8 cellular contexts compared by ENCODE assay signal in the genomic region with DNA sequence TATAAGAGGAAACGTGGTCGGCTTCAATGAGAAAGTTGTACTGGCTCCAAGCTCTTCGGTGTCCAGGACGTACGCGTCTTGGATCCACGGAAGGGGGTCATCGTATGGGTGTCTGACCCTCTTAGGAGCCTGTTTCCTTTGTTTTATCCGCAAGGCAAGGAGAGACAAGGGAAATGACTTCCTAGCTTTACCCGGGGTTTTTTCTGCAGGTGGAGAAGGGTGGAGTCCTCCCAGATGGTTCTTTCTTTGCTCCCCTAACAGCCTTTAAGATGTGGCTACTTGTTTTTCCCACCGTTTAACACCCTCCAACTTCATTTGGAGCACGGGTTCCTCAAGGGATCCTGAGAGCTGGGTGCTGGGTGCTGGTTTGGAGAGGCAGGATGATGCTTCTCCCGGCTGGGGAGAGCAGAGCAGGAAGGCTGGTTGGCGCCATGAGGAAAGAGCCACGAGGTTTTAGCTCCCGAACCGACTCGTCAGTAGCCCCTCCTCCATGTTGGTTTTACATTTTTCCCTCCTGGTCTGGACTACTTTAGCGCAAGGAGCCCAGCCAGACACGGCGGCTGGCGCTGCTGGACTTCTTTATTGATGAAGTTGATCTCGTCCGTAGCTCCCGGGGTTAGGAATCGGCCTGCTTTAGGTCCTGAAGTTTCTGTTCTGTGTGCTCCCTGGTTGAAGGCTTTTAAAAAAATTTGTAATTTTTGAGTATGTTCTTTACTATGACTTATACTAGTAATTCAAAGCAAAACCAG. TPM values are rescaled to one million over a fixed set of nuclear protein-coding genes. Genes with fewer than 3 reads are reported as not detected.
A peak's percentile ranks its signal among the peaks of the same experiment; 100 is the strongest.
DNase-seq lines count a peak whose midpoint lies in the region; ATAC-seq, FAIRE-seq and TF ChIP-seq lines count a peak whose summit lies in the region.

No MANE protein-coding gene starts in this region.

- H3K4me3 Mint-ChIP-seq in CD14-positive monocyte (peak overlapping the region; percentile 97), naive B cell (peak overlapping the region; percentile 89 to 98 (median 94))
- peak overlapping the region; percentile 91 for H3K4me3 Mint-ChIP-seq in activated CD8-positive, alpha-beta memory T cell treated with anti-CD3 and anti-CD28 coated beads, Interleukin-2, amount 10 ng/mL, durations not matched to agents 7 days and 5 days

- no peak for TF ChIP-seq CTCF in CD14-positive monocyte (IDR thresholded peaks at IDR 0.05)

- CTCF ChIA-PET in activated CD8-positive, alpha-beta memory T cell treated with anti-CD3 and anti-CD28 coated beads, Interleukin-2, amount 10 ng/mL, durations not matched to agents 7 days and 5 days (lab: Charles Lee) = interaction anchor here (1.0 to 4.0 kb wide), 12 partner anchors 9 to 131 kb away, joined by 3 to 17 read pairs (median 4); partner anchors contain the start of genes ALDH9A1 and TMCO1

- H3K27ac Mint-ChIP-seq in CD14-positive monocyte (peak overlapping the region; percentile 77 to 91 (median 88)), naive B cell (peak overlapping the region; percentile 89 to 97 (median 92))
- H3K27ac Mint-ChIP-seq in activated CD8-positive, alpha-beta memory T cell treated with anti-CD3 and anti-CD28 coated beads, Interleukin-2, amount 10 ng/mL, durations not matched to agents 7 days and 5 days = peak overlapping the region; percentile 85

- H3K36me3 Mint-ChIP-seq in CD14-positive monocyte (peaks cover 0 to 2% of the 10 kb centered on the region in 2 donors), naive B cell (no peaks in the 10 kb centered on the region)
- H3K36me3 Mint-ChIP-seq in activated CD8-positive, alpha-beta memory T cell treated with anti-CD3 and anti-CD28 coated beads, Interleukin-2, amount 10 ng/mL, durations not matched to agents 7 days and 5 days = peaks cover 9% of the 10 kb centered on the region

- H3K4me1 Mint-ChIP-seq in CD14-positive monocyte (peaks cover 28% of the 10 kb centered on the region), naive B cell (peaks cover 17 to 27% (median 24%) of the 10 kb centered on the region in 3 donors)
- H3K4me1 Mint-ChIP-seq in activated CD8-positive, alpha-beta memory T cell treated with anti-CD3 and anti-CD28 coated beads, Interleukin-2, amount 10 ng/mL, durations not matched to agents 7 days and 5 days = peaks cover 35% of the 10 kb centered on the region

- intact Hi-C loops in CD14-positive monocyte (cut with micrococcal nuclease) = loop anchor here (5.0 to 10.0 kb wide), 4 partner anchors 44 to 61 kb away; partner anchors contain the start of gene TMCO1 (in 1 of the 2)

- no peak for FAIRE-seq in urothelium cell line (lab: Jason Lieb, UNC)

- H3K9me3 Mint-ChIP-seq in CD14-positive monocyte (no peaks in the 10 kb centered on the region), naive B cell (no peaks in the 10 kb centered on the region)
- no peaks in the 10 kb centered on the region for H3K9me3 Mint-ChIP-seq in activated CD8-positive, alpha-beta memory T cell treated with anti-CD3 and anti-CD28 coated beads, Interleukin-2, amount 10 ng/mL, durations not matched to agents 7 days and 5 days (ENCODE audit: low read depth)

- H3K27me3 Mint-ChIP-seq in CD14-positive monocyte (ENCODE audit: low read depth in 3 of 3) (peaks cover 0 to 1% (median 0%) of the 10 kb centered on the region in 3 donors), naive B cell (no peaks in the 10 kb centered on the region)
- no peaks in the 10 kb centered on the region for H3K27me3 Mint-ChIP-seq in activated CD8-positive, alpha-beta memory T cell treated with anti-CD3 and anti-CD28 coated beads, Interleukin-2, amount 10 ng/mL, durations not matched to agents 7 days and 5 days

- ATAC-seq in GM18870 (IDR thresholded peaks at IDR 0.05; ENCODE audit: unreplicated experiment) (peak; percentile 14), HG03354 (IDR thresholded peaks at IDR 0.05; ENCODE audit: poor library complexity, severe bottlenecking, unreplicated experiment) (peak; percentile 5), naive B cell (ENCODE audit: low read depth in 2 of 2) (no peak)
- ATAC-seq in activated CD8-positive, alpha-beta memory T cell treated with anti-CD3 and anti-CD28 coated beads, Interleukin-2, amount 10 ng/mL, durations not matched to agents 7 days and 5 days = peak; percentile 14

- DNase-seq in CD14-positive monocyte (ENCODE audit: low spot score) = no peak
- peak; percentile 84 for DNase-seq in NCI-H446 treated with DMSO at 0.1 percent for 48 hours (lab: John Stamatoyannopoulos, UW)
- DNase-seq in activated CD8-positive, alpha-beta memory T cell treated with anti-CD3 and anti-CD28 coated beads, Interleukin-2, amount 10 ng/mL, durations not matched to agents 7 days and 5 days = peak; percentile 41
- DNase-seq in fibroblast of peridontal ligament (ENCODE audit: extremely low read depth) = peak; percentile 88
- DNase-seq in naive B cell = no peak
- DNase-seq in urothelium cell line (ENCODE audit: low spot score) = peak; percentile 69

RNA-seq across cellular contexts. Expression of gene UCK2, which starts 1.3 kb away (rescaled TPM):
- polyA plus RNA-seq in CD14-positive monocyte (10 to 100 TPM; 12.8 to 15.4 TPM), naive B cell (ENCODE audit: low read depth in 6 of 6) (10 to 100 TPM in 1 of 6 donors, 1 to 10 TPM in 5; 4.9 to 10.7 (median 7.7) TPM)
- 10 to 100 TPM; 50.7 to 70.3 TPM for total RNA-seq in activated CD8-positive, alpha-beta memory T cell treated with anti-CD3 and anti-CD28 coated beads, Interleukin-2, amount 10 ng/mL, durations not matched to agents 7 days and 5 days

Comparison
In these comparisons a context has a peak if more than half of its experiments do, and no peak if none do; other contexts are left out.
1. DNase-seq: peak in NCI-H446 treated with DMSO at 0.1 percent for 48 hours (single experiment), activated CD8-positive, alpha-beta memory T cell treated with anti-CD3 and anti-CD28 coated beads, Interleukin-2, amount 10 ng/mL, durations not matched to agents 7 days and 5 days (single experiment), fibroblast of peridontal ligament (single experiment) and urothelium cell line (single experiment); none in CD14-positive monocyte (single experiment) and naive B cell (single experiment).
2. ATAC-seq: peak in GM18870 (single experiment), HG03354 (single experiment) and activated CD8-positive, alpha-beta memory T cell treated with anti-CD3 and anti-CD28 coated beads, Interleukin-2, amount 10 ng/mL, durations not matched to agents 7 days and 5 days (single experiment); none in naive B cell (0 of 2).
3. Peak in every context shown above with its lines, with median percentiles within 50 percentile points of each other: H3K27ac Mint-ChIP-seq and H3K4me3 Mint-ChIP-seq.